ENCODE assay signal across 9 cellular contexts in the genomic region with DNA sequence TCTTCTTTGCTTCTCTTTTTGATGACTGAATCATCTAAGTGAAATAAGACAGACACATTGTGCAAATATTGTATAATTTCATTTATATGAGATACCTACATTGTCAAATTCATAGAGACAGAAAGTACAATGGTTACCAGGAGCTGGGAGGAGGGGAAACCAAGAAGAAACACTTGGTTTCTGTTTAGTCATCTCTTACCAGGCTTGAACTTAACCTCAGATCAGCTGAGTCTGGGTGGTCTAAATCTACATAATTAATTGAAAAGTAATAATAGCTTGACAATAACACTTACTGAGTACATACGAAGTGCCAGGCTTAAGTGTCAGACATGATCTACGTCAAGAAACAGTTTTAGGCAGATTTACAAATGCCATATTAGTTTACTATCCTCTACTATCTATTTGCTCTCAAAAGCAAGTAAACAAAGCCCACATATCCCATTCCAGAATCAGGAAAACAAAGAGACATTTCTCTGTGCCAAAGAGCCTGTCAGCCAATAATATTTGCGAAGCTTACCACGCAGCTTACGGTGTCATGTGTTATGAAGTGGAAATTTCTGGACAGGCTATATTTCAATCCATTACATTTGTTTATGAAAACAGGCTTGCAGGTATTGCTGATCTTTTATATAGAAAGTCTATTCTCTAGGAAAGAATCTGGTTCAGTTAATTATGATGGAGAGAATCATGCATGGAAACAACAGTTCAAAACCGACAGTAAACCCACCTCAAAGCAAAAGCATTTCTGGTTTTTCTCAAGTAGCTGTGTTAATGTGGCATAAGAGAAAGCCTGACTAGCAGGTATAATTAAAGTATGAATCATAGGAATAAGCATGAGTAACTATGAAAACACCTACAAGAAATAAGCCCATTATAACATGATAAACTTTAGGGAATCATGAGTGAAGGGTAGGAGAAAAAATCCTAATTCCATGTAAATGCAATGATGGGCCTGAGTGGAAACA. TPM values are rescaled to one million over a fixed set of nuclear protein-coding genes. Genes with fewer than 3 reads are reported as not detected.
A peak's percentile ranks its signal among the peaks of the same experiment; 100 is the strongest.
DNase-seq lines count a peak whose midpoint lies in the region; ATAC-seq lines count a peak whose summit lies in the region.
"Had no signal": no experiment of that assay in that cellular context is flagged by ENCODE, and none has a peak within 500 bp of the region (broad histone marks: within the 10 kb centered on the region; RNA-seq: fewer than 3 reads in every experiment).

No MANE protein-coding gene starts in this region.

- H3K27me3 ChIP-seq in ACC112 (ENCODE audit: insufficient read depth, low read length) (no peaks in the 10 kb centered on the region), endocrine pancreas (ENCODE audit: control insufficient read depth, insufficient read depth, low read length) (no peaks in the 10 kb centered on the region)

- H2AFZ ChIP-seq in ACC112 (ENCODE audit: low read length, unreplicated experiment) = no peak overlapping the region

- H3K4me3 ChIP-seq in ACC112 (ENCODE audit: low read depth, low read length) (peak overlapping the region; percentile 24; the same call in 1 of the 2 replicates), endocrine pancreas (ENCODE audit: control insufficient read depth, insufficient read depth, low read length) (peak overlapping the region; percentile 52)

- H3K79me2 ChIP-seq in ACC112 (ENCODE audit: control insufficient read depth, insufficient read depth, low read length, unreplicated experiment) = peaks cover 8% of the 10 kb centered on the region

- H3K4me1 ChIP-seq in ACC112 (ENCODE audit: control insufficient read depth, insufficient read depth, low read length, unreplicated experiment) (peaks cover 29% of the 10 kb centered on the region), endocrine pancreas (ENCODE audit: control insufficient read depth, insufficient read depth, low read length) (peaks cover 4% of the 10 kb centered on the region)

- peak; percentile 16 for ATAC-seq in GM19467 (IDR thresholded peaks at IDR 0.05; ENCODE audit: unreplicated experiment)
- ATAC-seq in HG03354 (IDR thresholded peaks at IDR 0.05; ENCODE audit: poor library complexity, severe bottlenecking, unreplicated experiment) = peak; percentile 35

- H3K9ac ChIP-seq in endocrine pancreas (ENCODE audit: control insufficient read depth, insufficient read depth, low read length) = no peak overlapping the region

- DNase-seq in GM19240 (ENCODE audit: insufficient read length, low spot score) = no peak
- DNase-seq in ureter (ENCODE audit: low spot score) = no peak
- no peak for DNase-seq in ecto neural progenitor cell (ENCODE audit: low spot score)
- no peak for DNase-seq in posterior cingulate gyrus
- DNase-seq: NCI-H345 had no signal

- no peak overlapping the region; the same call in 1 of the 2 replicates for H3K27ac ChIP-seq in ACC112 (ENCODE audit: low read depth, low read length)

- H3K9me3 ChIP-seq in endocrine pancreas (ENCODE audit: control insufficient read depth, low read length) = no peaks in the 10 kb centered on the region

- intact Hi-C loops in posterior cingulate gyrus (cut with DNase I) = loop anchor here (5.0 kb wide), 2 partner anchors 168 to 248 kb away; no protein-coding TSS in a partner anchor

- no peaks in the 10 kb centered on the region for H3K36me3 ChIP-seq in ACC112 (ENCODE audit: insufficient read depth, low read length)
- no peaks in the 10 kb centered on the region for H3K36me3 ChIP-seq in endocrine pancreas (ENCODE audit: control insufficient read depth, insufficient read depth, low read length)

RNA-seq across cellular contexts. Expression of a gene that starts 2.7 kb away (rescaled TPM):
- 32.6 TPM for total RNA-seq in ureter
